Comparison of ENCODE assay signal across 19 cellular contexts in the genomic region with DNA sequence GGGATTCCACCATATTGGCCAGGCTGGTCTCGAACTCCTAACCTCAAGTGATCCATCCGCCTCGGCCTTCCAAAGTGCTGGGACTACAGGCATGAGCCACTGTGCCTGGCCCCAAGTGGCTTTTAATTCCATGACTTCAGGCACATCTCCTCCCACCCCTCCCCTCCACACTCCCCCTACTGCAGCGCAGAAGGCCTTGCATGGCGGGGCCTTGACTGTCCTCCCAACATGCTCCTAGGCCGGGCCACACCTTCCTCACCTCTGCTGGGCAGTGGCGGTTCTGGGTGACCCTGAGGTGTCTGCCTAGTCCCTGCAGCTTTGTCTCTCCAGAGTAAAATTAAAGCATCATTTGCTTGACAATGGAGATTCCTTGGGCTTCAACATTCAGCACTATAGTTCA. TPM values are rescaled to one million over a fixed set of nuclear protein-coding genes. Genes with fewer than 3 reads are reported as not detected.
DNase-seq lines count a peak whose midpoint lies in the region; ATAC-seq, FAIRE-seq and TF ChIP-seq lines count a peak whose summit lies in the region.
"Had no signal": no experiment of that assay in that cellular context is flagged by ENCODE, and none has a peak within 500 bp of the region (broad histone marks: within the 10 kb centered on the region; RNA-seq: fewer than 3 reads in every experiment).

No MANE protein-coding gene starts in this region.

- TF ChIP-seq EP300 in K562 (IDR thresholded peaks at IDR 0.05; ENCODE audit: low read length), result no peak

- no peak for FAIRE-seq in K562 (lab: Jason Lieb, UNC)
- FAIRE-seq: D721Med, GM12878, GM19239, H54 had no signal

- intact Hi-C loops in K562 (cut with micrococcal nuclease) (no loop called here), posterior vena cava (cut with DNase I) (loop anchor here in 1 of 2 donors (10.0 kb wide), 1 partner anchor 452 kb away; no protein-coding TSS in a partner anchor)

- H4K20me1 ChIP-seq in GM23338 (replicated peaks; ENCODE audit: insufficient read depth) (no peaks in the 10 kb centered on the region; the same call in none of the 2 replicates), K562 (replicated peaks; ENCODE audit: control insufficient read depth, insufficient read depth, low read length) (no peaks in the 10 kb centered on the region)

- H3K4me2 ChIP-seq in GM23338 (no peak overlapping the region), K562 (ENCODE audit: insufficient read depth, low read length) (no peak overlapping the region)

- BruUV-seq in K562 (replicated peaks; lab: Mats Ljungman, UMichigan), result no TSS peak

- no peak overlapping the region for H3K27ac Mint-ChIP-seq in GM23338
- no peak overlapping the region for H3K27ac Mint-ChIP-seq in progenitor cell of endocrine pancreas
- H3K27ac Mint-ChIP-seq: CD14-positive monocyte; CD4-positive, alpha-beta T cell; CD8-positive, alpha-beta memory T cell had no signal

- ATAC-seq in GM23338 (peak; percentile 35), K562 (peak; percentile 55; the same call in 2 of the 3 replicates), GM21619 (IDR thresholded peaks at IDR 0.05; ENCODE audit: unreplicated experiment) (no peak), HG03196 (IDR thresholded peaks at IDR 0.05; ENCODE audit: unreplicated experiment) (no peak)
- ATAC-seq: GM12878 had no signal

- H3K36me3 ChIP-seq in GM23338 (ENCODE audit: insufficient read depth) (0 out of 2 replicates have a peak, but pooled peaks cover 3% of the 10 kb centered on the region), K562 (ENCODE audit: control insufficient read depth, insufficient read depth, low read length) (no peaks in the 10 kb centered on the region)

- H2AFZ ChIP-seq in GM23338 (no peak overlapping the region), K562 (ENCODE audit: low read depth, low read length) (no peak overlapping the region)

- H3K4me1 ChIP-seq in GM23338 (ENCODE audit: insufficient read depth), result peaks cover 16% of the 10 kb centered on the region
- no peaks in the 10 kb centered on the region for H3K4me1 ChIP-seq in K562 (replicated peaks in 1 of 2; ENCODE audit: control insufficient read depth in 2 of 2, insufficient read depth in 2 of 2, low read length in 2 of 2)

- in situ Hi-C loops in K562 (cut with MboI), result loop anchor here (25.0 kb wide), 1 partner anchor 439 kb away; no protein-coding TSS in a partner anchor

- H3K27me3 ChIP-seq in GM23338 (ENCODE audit: insufficient read depth), result no peaks in the 10 kb centered on the region
- H3K27me3 ChIP-seq in K562 (ENCODE audit: control insufficient read depth in 2 of 2, insufficient read depth in 2 of 2, low read length in 2 of 2), result peaks cover 0 to 21% of the 10 kb centered on the region in 2 experiments; a peak in 1 of 5 replicates

- H3K79me2 ChIP-seq in GM23338 (replicated peaks; ENCODE audit: insufficient read depth), result no peaks in the 10 kb centered on the region; the same call in 1 of the 2 replicates
- H3K79me2 ChIP-seq in K562 (ENCODE audit: control insufficient read depth, insufficient read depth, low read length), result no peaks in the 10 kb centered on the region

- no peak for DNase-seq in GM23338 (ENCODE audit: low spot score)
- DNase-seq in K562 (ENCODE audit: extremely low read depth in 1 of 4, low spot score in 3 of 4), result no peak
- peak; percentile 58 for DNase-seq in posterior vena cava (ENCODE audit: low spot score)
- DNase-seq in progenitor cell of endocrine pancreas (ENCODE audit: low spot score, unreplicated experiment), result no peak
- DNase-seq: CD4-positive, alpha-beta T cell; CD8-positive, alpha-beta memory T cell; DMS 273 treated with DMSO at 0.1 percent for 48 hours; DMS79; EL; GDM1; GOT3; HCEC 1CT had no signal

- H3K4me3 ChIP-seq in GM23338 (no peak overlapping the region), K562 (no peak overlapping the region)
- H3K4me3 ChIP-seq: GM12878 had no signal

- TF ChIP-seq POLR2A in K562 (conservative IDR thresholded peaks at IDR 0.05), result no peak

- H3K36me3 Mint-ChIP-seq in GM23338 (ENCODE audit: low read depth), result peaks cover 38% of the 10 kb centered on the region
- H3K36me3 Mint-ChIP-seq in progenitor cell of endocrine pancreas (ENCODE audit: insufficient read depth), result peaks cover 19% of the 10 kb centered on the region

- no peaks in the 10 kb centered on the region for H3K9me1 ChIP-seq in K562 (ENCODE audit: control insufficient read depth, insufficient read depth, low read length)

- no peak overlapping the region for H3K9ac ChIP-seq in K562 (ENCODE audit: insufficient read depth in 1 of 2, low read depth in 2 of 2, low read length in 2 of 2)

- H3K9me3 Mint-ChIP-seq in GM23338 (peaks cover 9% of the 10 kb centered on the region; the same call in 2 of the 3 replicates), progenitor cell of endocrine pancreas (ENCODE audit: low read depth) (peaks cover 5% of the 10 kb centered on the region)
- H3K9me3 Mint-ChIP-seq: CD4-positive, alpha-beta T cell; CD8-positive, alpha-beta memory T cell had no signal

- no peaks in the 10 kb centered on the region for H3F3A ChIP-seq in GM23338 (replicated peaks; ENCODE audit: low read depth)

- no peaks in the 10 kb centered on the region for H3K27me3 Mint-ChIP-seq in GM23338 (ENCODE audit: insufficient read depth, low read depth, poor library complexity)
- H3K27me3 Mint-ChIP-seq in progenitor cell of endocrine pancreas, result no peaks in the 10 kb centered on the region
- H3K27me3 Mint-ChIP-seq: CD4-positive, alpha-beta T cell; CD8-positive, alpha-beta memory T cell had no signal

- no peaks in the 10 kb centered on the region for H3K9me3 ChIP-seq in K562 (replicated peaks; ENCODE audit: control insufficient read depth, insufficient read depth, low read depth, low read length)

- peaks cover 5% of the 10 kb centered on the region for H3K9me2 ChIP-seq in GM23338 (ENCODE audit: insufficient read depth)

- POLR2A ChIA-PET in K562 (lab: Yijun Ruan, JAX), result no interaction called here

- TF ChIP-seq CTCF in GM23338 (conservative IDR thresholded peaks at IDR 0.05; ENCODE audit: low read depth in 2 of 2) (no peak), K562 (IDR thresholded peaks at IDR 0.05 in 2 of 3, conservative IDR thresholded peaks at IDR 0.05 in 1 of 3; ENCODE audit: insufficient read depth in 2 of 3, low read depth in 1 of 3, low read length in 3 of 3) (no peak), progenitor cell of endocrine pancreas (IDR thresholded peaks at IDR 0.05; ENCODE audit: unreplicated experiment) (no peak)

- H3K27ac ChIP-seq in GM23338 (ENCODE audit: low read depth), result no peak overlapping the region
- H3K27ac ChIP-seq in K562 (ENCODE audit: extremely low read depth, low read depth, low read length), result no peak overlapping the region

- no peak for TF ChIP-seq RAD21 in K562 (CRISPR knock-in tag; conservative IDR thresholded peaks at IDR 0.05 in 1 of 2, IDR thresholded peaks at IDR 0.05 in 1 of 2)

- CTCF ChIA-PET in K562 (lab: Yijun Ruan, JAX; ENCODE audit: low intra/inter-chr PET ratio), result no interaction called here

- H3K4me3 Mint-ChIP-seq in GM23338 (no peak overlapping the region), progenitor cell of endocrine pancreas (ENCODE audit: low read depth) (no peak overlapping the region)
- H3K4me3 Mint-ChIP-seq: CD14-positive monocyte; CD4-positive, alpha-beta T cell; CD8-positive, alpha-beta memory T cell had no signal

- H3K4me1 Mint-ChIP-seq in GM23338 (peaks cover 24% of the 10 kb centered on the region), progenitor cell of endocrine pancreas (ENCODE audit: low read depth) (peaks cover 10% of the 10 kb centered on the region)

- 11% methylated on average over 7 of the region's 7 CpGs for WGBS in K562 (ENCODE audit: insufficient coverage, low coverage, missing lambda C conversion rate)

TF ChIP-seq in GM23338, 12 proteins besides CTCF, POLR2A, EP300 and RAD21 (continues in another document):
- TF ChIP-seq EZH2 (IDR thresholded peaks at IDR 0.05; ENCODE audit: low read depth, unreplicated experiment) (no peak), ZNF331 (CRISPR knock-in tag; IDR thresholded peaks at IDR 0.05; ENCODE audit: low read depth) (no peak), NANOG (IDR thresholded peaks at IDR 0.05; ENCODE audit: borderline replicate concordance) (no peak)

TF ChIP-seq in K562, 482 proteins besides CTCF, POLR2A, EP300 and RAD21:
- TF ChIP-seq PCBP1 (IDR thresholded peaks at IDR 0.05; ENCODE audit: low read depth, low read length, poor library complexity, severe bottlenecking) (no peak), ZNF124 (CRISPR knock-in tag; IDR thresholded peaks at IDR 0.05) (no peak), U2AF2 (optimal IDR thresholded peaks at IDR 0.05; ENCODE audit: low read depth, low read length) (no peak), POU5F1 (IDR thresholded peaks at IDR 0.05; ENCODE audit: borderline replicate concordance, low read depth, low read length, partially characterized antibody) (no peak), JUN (IDR thresholded peaks at IDR 0.05; ENCODE audit: borderline replicate concordance, low read depth, low read length) (no peak), JUN (CRISPR knock-in tag; IDR thresholded peaks at IDR 0.05; ENCODE audit: borderline replicate concordance) (no peak), CREM (IDR thresholded peaks at IDR 0.05; ENCODE audit: low read depth) (no peak), TSC22D4 (tag; IDR thresholded peaks at IDR 0.05) (no peak)
TF ChIP-seq in K562: peak in this region for 0.

RNA-seq across cellular contexts. Expression of a gene that starts 6.9 kb away (rescaled TPM):
- total RNA-seq in GM23338 (2014; rRNA removed; shearing (Covaris generic)), result 20.9 and 23.8 TPM in 2 replicates
- 7.5 and 9.8 TPM in 2 replicates for polyA plus RNA-seq in GM23338 (2016; fragmentation: Nextera tagmentation; extraction: Ambion mirVana)
- total RNA-seq in K562 (2011; cell fraction: chromatin; rRNA removed; ENCODE audit: low replicate concordance), result 5.3 and 7.1 TPM in 2 replicates
- total RNA-seq in K562 (2011; cell fraction: nucleolus; rRNA removed), result 4.5 and 6.3 TPM in 2 replicates
- 5.5 and 6.3 TPM in 2 replicates for total RNA-seq in K562 (2011; cell fraction: nucleoplasm; rRNA removed)
- total RNA-seq in K562 (2014; rRNA removed), result 2.2 and 3.2 TPM in 2 replicates
- 1.6 and 2.0 TPM in 2 replicates for total RNA-seq in K562 (2014; rRNA removed; fragmentation: Illumina TruSeq; extraction: Trizol)
- 1.6 and 1.7 TPM in 2 replicates for total RNA-seq in K562 (2015; rRNA removed; fragmentation: Illumina TruSeq; extraction: Trizol)
- total RNA-seq in K562 (2021), result 2.1 and 2.3 TPM in 2 replicates
- 2.2 and 2.3 TPM in 2 replicates for polyA plus RNA-seq in K562 (2011; rRNA removed)
- 2.3 and 2.5 TPM in 2 replicates for polyA plus RNA-seq in K562 (2011; cell fraction: cytosol; rRNA removed)
- polyA plus RNA-seq in K562 (2011; cell fraction: nucleus; rRNA removed), result 7.7 and 9.7 TPM in 2 replicates
- polyA plus RNA-seq in K562 (2012), result 2.5 and 3.7 TPM in 2 replicates
- polyA plus RNA-seq in K562 (2014; fragmentation: Illumina TruSeq; extraction: Trizol), result 2.0 and 2.3 TPM in 2 replicates
- under 1 TPM; 0.46 to 0.70 TPM for polyA plus RNA-seq in K562 (2014; fragmentation: Nextera tagmentation; extraction: Ambion mirVana)
- polyA plus RNA-seq in K562 (2014; rRNA removed), result 3.1 and 4.2 TPM in 2 replicates
- 1.2 and 1.8 TPM in 2 replicates for polyA minus RNA-seq in K562 (2011; rRNA and poly(A)+ RNA removed)
- polyA minus RNA-seq in K562 (2011; cell fraction: cytosol; rRNA and poly(A)+ RNA removed), result 0.64 and 1.9 TPM in 2 replicates
- 3.1 and 4.2 TPM in 2 replicates for polyA minus RNA-seq in K562 (2011; cell fraction: nucleus; rRNA and poly(A)+ RNA removed)
- 1 to 10 TPM; 6.8 to 7.5 TPM for total RNA-seq in posterior vena cava
- total RNA-seq in progenitor cell of endocrine pancreas, result 17.9 and 18.8 TPM in 2 replicates

Comparison
In these comparisons a context has a peak if more than half of its experiments do, and no peak if none do; other contexts are left out.
1. ATAC-seq: peak in GM23338 (single experiment) and K562 (single experiment); none in GM21619 (single experiment) and HG03196 (single experiment).